Comparison of ENCODE assay signal across 13 cellular contexts in the genomic region with DNA sequence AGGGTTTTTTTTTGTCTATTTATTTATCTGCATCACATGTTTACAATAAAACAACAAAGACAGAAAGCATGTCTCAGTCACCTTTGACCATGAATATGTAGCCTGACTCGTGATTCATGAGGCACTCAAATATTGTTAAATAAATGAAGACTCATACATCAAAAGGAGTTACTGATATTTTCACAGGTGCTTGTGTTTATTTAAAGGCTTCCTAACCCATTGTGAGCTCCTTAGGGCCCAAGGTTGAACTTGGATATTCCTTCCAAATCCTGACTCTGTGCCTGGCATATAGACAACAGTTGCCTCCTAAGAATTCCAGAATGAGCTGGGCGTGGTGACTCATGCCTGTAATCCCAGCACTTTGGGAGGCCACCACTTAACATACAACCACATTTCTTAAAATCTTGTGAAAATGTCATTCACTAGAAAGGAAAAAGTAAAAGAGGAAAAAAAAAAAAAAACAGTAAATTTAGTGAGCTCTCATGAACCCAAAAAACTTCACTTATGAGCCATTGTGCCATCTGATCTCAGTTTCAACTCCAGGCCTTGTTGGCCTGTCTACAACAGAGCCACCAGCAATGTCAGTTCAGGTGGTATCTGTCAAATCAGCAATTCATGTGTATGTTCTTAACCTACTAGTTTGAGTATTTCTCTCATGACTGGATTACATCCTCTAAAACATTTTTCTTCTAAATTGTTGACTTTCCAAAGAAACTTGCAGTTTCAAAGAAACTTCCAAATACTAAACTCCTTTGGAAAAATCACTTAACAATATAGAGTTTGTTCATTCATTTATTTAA.
DNase-seq lines count a peak whose midpoint lies in the region; ATAC-seq and TF ChIP-seq lines count a peak whose summit lies in the region.
"Had no signal": no experiment of that assay in that cellular context is flagged by ENCODE, and none has a peak within 500 bp of the region (broad histone marks: within the 10 kb centered on the region; RNA-seq: fewer than 3 reads in every experiment).

No MANE protein-coding gene starts in this region.

- CTCF ChIA-PET in PC-3 (lab: Charles Lee), result no interaction called here

- POLR2A ChIA-PET in PC-3 (lab: Charles Lee; ENCODE audit: unreplicated experiment), result no interaction called here

- intact Hi-C loops in PC-3 (cut with micrococcal nuclease) (loop anchor here (2.0 to 5.0 kb wide), 3 partner anchors 47 to 342 kb away; partner anchors contain the start of gene MARCKS), Right ventricle myocardium superior (cut with DNase I) (no loop called here)

- no peak overlapping the region for H3K4me3 ChIP-seq in PC-3 (ENCODE audit: low read length)
- H3K4me3 ChIP-seq in smooth muscle cell, result no peak overlapping the region

- 54% methylated on average over 2 of the region's 2 CpGs for WGBS in smooth muscle cell (ENCODE audit: low lambda C conversion rate)

- H3K79me2 ChIP-seq in PC-3 (ENCODE audit: low read length) (no peaks in the 10 kb centered on the region), smooth muscle cell (ENCODE audit: low read depth) (no peaks in the 10 kb centered on the region)

- H3K9me2 ChIP-seq in PC-3 (replicated peaks; ENCODE audit: low read length), result no peaks in the 10 kb centered on the region

- no peaks in the 10 kb centered on the region for H3K9me3 ChIP-seq in PC-3 (ENCODE audit: low read length)
- H3K9me3 ChIP-seq in smooth muscle cell (replicated peaks; ENCODE audit: low read depth), result no peaks in the 10 kb centered on the region

- H3K9ac ChIP-seq in PC-3 (ENCODE audit: low read length) (peak overlapping the region; percentile 36; the same call in 1 of the 2 replicates), smooth muscle cell (ENCODE audit: low read depth) (no peak overlapping the region)

- no peaks in the 10 kb centered on the region for H3K36me3 ChIP-seq in PC-3 (ENCODE audit: low read depth, low read length)
- no peaks in the 10 kb centered on the region for H3K36me3 ChIP-seq in smooth muscle cell (ENCODE audit: low read depth)

- H3K27ac ChIP-seq in PC-3 (ENCODE audit: low read length) (peak overlapping the region; percentile 84), epithelial cell of prostate (peak overlapping the region; percentile 73), smooth muscle cell (ENCODE audit: low read depth) (peak overlapping the region; percentile 72)

- H3F3A ChIP-seq in PC-3 (ENCODE audit: low read length, unreplicated experiment) (no peaks in the 10 kb centered on the region), smooth muscle cell (ENCODE audit: low read depth) (peaks cover 24% of the 10 kb centered on the region)

- peak; percentile 18 for DNase-seq in GM03348 (ENCODE audit: low spot score)
- DNase-seq in PC-3, result peak; percentile 80
- no peak for DNase-seq in epithelial cell of prostate (ENCODE audit: low read depth, low spot score)
- no peak for DNase-seq in smooth muscle cell (lab: John Stamatoyannopoulos, UW; ENCODE audit: unreplicated experiment)
- no peak for DNase-seq in OCI-M1 (lab: John Stamatoyannopoulos, UW)
- DNase-seq in Right ventricle myocardium superior, result no peak
- DNase-seq in islet precursor cell, result no peak
- DNase-seq: activated B cell treated with CpG ODN at 0.5 μM for 24 hours, amygdala, KG1, left ventricle myocardium superior, natural killer cell, NCI-H2107 had no signal

- peaks cover 51% of the 10 kb centered on the region for H3K4me1 ChIP-seq in PC-3 (ENCODE audit: insufficient read depth, low read length)
- no peaks in the 10 kb centered on the region for H3K4me1 ChIP-seq in smooth muscle cell (ENCODE audit: low read depth)

- H3K27me3 ChIP-seq in PC-3 (ENCODE audit: low read length), result no peaks in the 10 kb centered on the region
- H3K27me3 ChIP-seq in smooth muscle cell (ENCODE audit: low read depth), result no peaks in the 10 kb centered on the region

- H4K20me1 ChIP-seq in PC-3 (ENCODE audit: low read length) (no peaks in the 10 kb centered on the region), smooth muscle cell (ENCODE audit: low read depth) (no peaks in the 10 kb centered on the region)

- peak overlapping the region; percentile 48 for H3K4me2 ChIP-seq in PC-3 (ENCODE audit: low read length)
- peak overlapping the region; percentile 55 for H3K4me2 ChIP-seq in smooth muscle cell

- H2AFZ ChIP-seq in PC-3 (ENCODE audit: low read length) (no peak overlapping the region), smooth muscle cell (ENCODE audit: low read depth) (no peak overlapping the region)

- peak; percentile 65 for ATAC-seq in PC-3
- ATAC-seq in Right ventricle myocardium superior (ENCODE audit: poor library complexity), result no peak
- ATAC-seq: left ventricle myocardium superior, natural killer cell had no signal

- BruUV-seq in PC-3 (replicated peaks; lab: Mats Ljungman, UMichigan), result no TSS peak

- no peak for TF ChIP-seq CTCF in PC-3 (conservative IDR thresholded peaks at IDR 0.05; ENCODE audit: low read depth, low read length)
- no peak for TF ChIP-seq CTCF in smooth muscle cell (IDR thresholded peaks at IDR 0.05; ENCODE audit: borderline replicate concordance, insufficient read depth, poor library complexity, severe bottlenecking)

Comparison
In these comparisons a context has a peak if more than half of its experiments do, and no peak if none do; other contexts are left out.
1. DNase-seq: peak in GM03348 (single experiment) and PC-3 (single experiment); none in epithelial cell of prostate (single experiment), smooth muscle cell (single experiment), OCI-M1 (single experiment), Right ventricle myocardium superior (single experiment) and islet precursor cell (single experiment).
2. Peak in every context shown above with its lines, with median percentiles within 50 percentile points of each other: H3K27ac ChIP-seq.